ENCODE assay signal across 11 cellular contexts in the genomic region with DNA sequence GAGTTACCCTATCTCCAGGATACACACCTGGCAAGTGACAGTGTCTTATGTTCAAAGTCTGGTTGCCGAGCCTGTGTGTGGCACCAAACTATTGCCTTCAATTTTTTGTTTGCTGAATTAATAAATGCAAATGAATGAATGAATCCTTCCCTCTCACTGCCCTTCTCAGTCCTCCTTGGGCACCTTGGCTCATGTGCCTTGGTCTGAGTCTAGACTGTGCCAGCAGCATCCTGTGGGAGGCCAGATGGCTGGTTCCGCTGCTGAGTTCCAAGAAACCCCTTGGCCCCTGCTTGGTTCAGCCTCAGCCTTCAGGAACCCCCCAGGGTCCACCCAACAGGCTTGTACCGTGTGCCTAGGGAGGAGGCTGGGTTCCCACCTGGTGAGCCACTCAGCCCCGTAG. TPM values are rescaled to one million over a fixed set of nuclear protein-coding genes. Genes with fewer than 3 reads are reported as not detected.
DNase-seq lines count a peak whose midpoint lies in the region; ATAC-seq and TF ChIP-seq lines count a peak whose summit lies in the region.
"Had no signal": no experiment of that assay in that cellular context is flagged by ENCODE, and none has a peak within 500 bp of the region (broad histone marks: within the 10 kb centered on the region; RNA-seq: fewer than 3 reads in every experiment).

No MANE protein-coding gene starts in this region.

- DNase-seq in G401 (ENCODE audit: low spot score): peak; percentile 85
- DNase-seq in Peyer's patch: no peak
- no peak for DNase-seq in left lobe of liver (ENCODE audit: low spot score)
- no peak for DNase-seq in islet precursor cell
- DNase-seq in activated CD8-positive, alpha-beta memory T cell treated with anti-CD3 and anti-CD28 coated beads, Interleukin-2, amount 50 U/mL, for 48 hours: no peak
- DNase-seq: anterior cingulate cortex, midbrain, NCI-H510A had no signal

- TF ChIP-seq CTCF in Peyer's patch (IDR thresholded peaks at IDR 0.05): no peak

- H3K9me3 ChIP-seq in Peyer's patch (no peaks in the 10 kb centered on the region), endocrine pancreas (ENCODE audit: control insufficient read depth, low read length) (no peaks in the 10 kb centered on the region), skeletal muscle tissue (ENCODE audit: control insufficient read depth in 3 of 3, low read length in 3 of 3) (no peaks in the 10 kb centered on the region)

- in situ Hi-C loops in G401 (cut with HindIII; ENCODE audit: low sequenced_read_pairs): no loop called here

- H3K36me3 ChIP-seq in Peyer's patch: no peaks in the 10 kb centered on the region
- H3K36me3 ChIP-seq in endocrine pancreas (ENCODE audit: control insufficient read depth, insufficient read depth, low read length): no peaks in the 10 kb centered on the region
- no peaks in the 10 kb centered on the region for H3K36me3 ChIP-seq in skeletal muscle tissue (ENCODE audit: control insufficient read depth in 3 of 3, insufficient read depth in 3 of 3, low read length in 3 of 3)

- ATAC-seq in left lobe of liver (no peak), GM18867 (IDR thresholded peaks at IDR 0.05; ENCODE audit: unreplicated experiment) (no peak)

- H3K27me3 ChIP-seq in Peyer's patch (no peaks in the 10 kb centered on the region), endocrine pancreas (ENCODE audit: control insufficient read depth, insufficient read depth, low read length) (no peaks in the 10 kb centered on the region), skeletal muscle tissue (ENCODE audit: control insufficient read depth in 3 of 3, insufficient read depth in 3 of 3, low read length in 3 of 3) (no peaks in the 10 kb centered on the region)

- H3K9ac ChIP-seq in endocrine pancreas (ENCODE audit: control insufficient read depth, insufficient read depth, low read length): peak overlapping the region; percentile 51
- peak overlapping the region; percentile 48 to 99 (median 57) for H3K9ac ChIP-seq in skeletal muscle tissue (ENCODE audit: low read depth in 1 of 3, low read length in 3 of 3)

- H3K4me3 ChIP-seq in Peyer's patch: peak overlapping the region in 2 of 4 donors; percentile 4 to 65
- H3K4me3 ChIP-seq in endocrine pancreas (ENCODE audit: control insufficient read depth, insufficient read depth, low read length): no peak overlapping the region
- peak overlapping the region; percentile 49 to 90 (median 49) for H3K4me3 ChIP-seq in skeletal muscle tissue (ENCODE audit: low read length in 3 of 3)

- TF ChIP-seq POLR2A in Peyer's patch (IDR thresholded peaks at IDR 0.05): no peak

- peak overlapping the region; percentile 93 to 100 (median 98) for H3K27ac ChIP-seq in Peyer's patch
- peak overlapping the region; percentile 99 for H3K27ac ChIP-seq in skeletal muscle tissue (ENCODE audit: low read depth, low read length)

- H3K4me1 ChIP-seq in Peyer's patch: peaks cover 3 to 56% (median 28%) of the 10 kb centered on the region in 4 donors
- H3K4me1 ChIP-seq in endocrine pancreas (ENCODE audit: control insufficient read depth, insufficient read depth, low read length): no peaks in the 10 kb centered on the region
- H3K4me1 ChIP-seq in skeletal muscle tissue (ENCODE audit: control insufficient read depth in 3 of 3, insufficient read depth in 3 of 3, low read length in 3 of 3): peaks cover 54 to 65% (median 59%) of the 10 kb centered on the region in 3 donors

RNA-seq across cellular contexts. Expression of gene TOB2, which starts 31.0 kb away (rescaled TPM):
- 33.3 and 34.4 TPM in 2 replicates for total RNA-seq in G401 (2014; rRNA removed; shearing (Covaris generic))
- total RNA-seq in Peyer's patch: 10 to 100 TPM; 18.2 to 78.6 (median 74.4) TPM
- 15.1 TPM for total RNA-seq in skeletal muscle tissue
- total RNA-seq in left lobe of liver: 40.1 TPM

RNA-seq across cellular contexts. Expression of gene TEF, which starts 33.8 kb away (rescaled TPM):
- 4.1 and 12.8 TPM in 2 replicates for total RNA-seq in G401 (2014; rRNA removed; shearing (Covaris generic))
- total RNA-seq in Peyer's patch: 10 to 100 TPM in 3 of 4 donors, 1 to 10 TPM in 1; 6.6 to 42.2 (median 27.0) TPM
- total RNA-seq in skeletal muscle tissue: 12.5 TPM
- total RNA-seq in left lobe of liver: 26.3 TPM

RNA-seq across cellular contexts. Expression of gene PHF5A, which starts 52.9 kb away (rescaled TPM):
- total RNA-seq in G401 (2014; rRNA removed; shearing (Covaris generic)): 133 and 134 TPM in 2 replicates
- total RNA-seq in Peyer's patch (10 to 100 TPM; 20.6 to 31.3 (median 23.0) TPM), skeletal muscle tissue (43.8 TPM), left lobe of liver (14.6 TPM)

RNA-seq across cellular contexts. Expression of gene ACO2, which starts 53.4 kb away (rescaled TPM):
- total RNA-seq in G401 (2014; rRNA removed; shearing (Covaris generic)): 171 and 184 TPM in 2 replicates
- total RNA-seq in Peyer's patch (100 to 1,000 TPM; 115 to 394 (median 356) TPM), skeletal muscle tissue (110 TPM), left lobe of liver (71.8 TPM)
